ENCODE assay signal across 8 cellular contexts in genomic region chr2:36433311-36434217, GRCh38.
DNase-seq lines count a peak whose midpoint lies in the region; ATAC-seq lines count a peak whose summit lies in the region.

No MANE protein-coding gene starts in this region.

- no peaks in the 10 kb centered on the region for H3K27me3 Mint-ChIP-seq in activated CD4-positive, alpha-beta memory T cell treated with anti-CD3 and anti-CD28 coated beads for 36 hours

- no peaks in the 10 kb centered on the region for H3K4me1 Mint-ChIP-seq in activated CD4-positive, alpha-beta memory T cell treated with anti-CD3 and anti-CD28 coated beads for 36 hours (ENCODE audit: low read depth)

- no peak overlapping the region for H3K4me3 ChIP-seq in skeletal muscle cell (ENCODE audit: low read depth, low read length)

- in situ Hi-C loops in SK-MEL-5 (cut with HindIII; ENCODE audit: low pct_unique_long_range_greater_than_20kb, low sequenced_read_pairs) = no loop called here

- H3K36me3 Mint-ChIP-seq in activated CD4-positive, alpha-beta memory T cell treated with anti-CD3 and anti-CD28 coated beads for 36 hours = no peaks in the 10 kb centered on the region

- CTCF ChIA-PET in activated CD4-positive, alpha-beta memory T cell treated with anti-CD3 and anti-CD28 coated beads for 36 hours (lab: Charles Lee) = no interaction called here

- H3K4me3 Mint-ChIP-seq in activated CD4-positive, alpha-beta memory T cell treated with anti-CD3 and anti-CD28 coated beads for 36 hours = no peak overlapping the region

- H3K27ac Mint-ChIP-seq in activated CD4-positive, alpha-beta memory T cell treated with anti-CD3 and anti-CD28 coated beads for 36 hours = no peak overlapping the region

- no peaks in the 10 kb centered on the region for H3K9me3 Mint-ChIP-seq in activated CD4-positive, alpha-beta memory T cell treated with anti-CD3 and anti-CD28 coated beads for 36 hours

- DNase-seq in HCEC 1CT (peak; percentile 54), SK-MEL-5 (ENCODE audit: low read depth, low spot score) (peak; percentile 23), globus pallidus (ENCODE audit: low spot score) (peak; percentile 30), skeletal muscle cell (ENCODE audit: low read depth) (peak; percentile 87), NCI-H2227 treated with DMSO at 0.1 percent for 48 hours (lab: John Stamatoyannopoulos, UW) (no peak)
- no peak for DNase-seq in stimulated activated CD8-positive, alpha-beta memory T cell treated with anti-CD3 and anti-CD28 coated beads, Interleukin-4, amount 100 ng/mL, for 48 hours
- no peak for DNase-seq in activated CD4-positive, alpha-beta memory T cell treated with anti-CD3 and anti-CD28 coated beads for 36 hours

- ATAC-seq in GM19324 (IDR thresholded peaks at IDR 0.05; ENCODE audit: low FRiP score, unreplicated experiment) = no peak

- intact Hi-C loops in activated CD4-positive, alpha-beta memory T cell treated with anti-CD3 and anti-CD28 coated beads for 36 hours (cut with micrococcal nuclease) = no loop called here

- POLR2A ChIA-PET in activated CD4-positive, alpha-beta memory T cell treated with anti-CD3 and anti-CD28 coated beads for 36 hours (lab: Charles Lee) = no interaction called here

Comparison
In these comparisons a context has a peak if more than half of its experiments do, and no peak if none do; other contexts are left out.
1. DNase-seq: peak in HCEC 1CT (single experiment), SK-MEL-5 (single experiment), globus pallidus (single experiment) and skeletal muscle cell (single experiment); none in stimulated activated CD8-positive, alpha-beta memory T cell treated with anti-CD3 and anti-CD28 coated beads, Interleukin-4, amount 100 ng/mL, for 48 hours (single experiment), activated CD4-positive, alpha-beta memory T cell treated with anti-CD3 and anti-CD28 coated beads for 36 hours (single experiment) and NCI-H2227 treated with DMSO at 0.1 percent for 48 hours (single experiment).